In the genomic region with DNA sequence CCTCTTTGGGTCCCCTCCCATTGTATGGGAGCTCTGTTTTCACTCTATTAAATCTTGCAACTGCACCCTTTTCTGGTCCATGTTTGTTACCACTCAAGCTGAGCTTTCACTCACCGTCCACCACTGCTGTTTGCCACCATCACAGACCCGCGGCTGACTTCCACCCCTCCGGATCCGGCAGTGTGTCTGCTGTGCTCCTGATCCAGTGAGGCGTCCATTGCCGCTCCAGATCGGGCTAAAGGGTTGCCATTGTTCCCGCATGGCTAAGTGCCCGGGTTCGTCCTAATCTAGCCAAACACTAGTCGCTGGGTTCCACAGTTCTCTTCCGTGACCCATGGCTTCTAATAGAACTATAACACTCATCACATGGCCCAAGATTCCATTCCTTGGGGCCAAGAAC, we compare ENCODE assay signal across 33 cellular contexts.
DNase-seq lines count a peak whose midpoint lies in the region; ATAC-seq and TF ChIP-seq lines count a peak whose summit lies in the region.
"Had no signal": no experiment of that assay in that cellular context is flagged by ENCODE, and none has a peak within 500 bp of the region (broad histone marks: within the 10 kb centered on the region; RNA-seq: fewer than 3 reads in every experiment).

No MANE protein-coding gene starts in this region.

- H3K36me3 Mint-ChIP-seq in MCF 10A (ENCODE audit: insufficient read depth, unreplicated experiment) (no peaks in the 10 kb centered on the region), nephron progenitor cell (ENCODE audit: low read depth) (peaks cover 13% of the 10 kb centered on the region)
- H3K36me3 Mint-ChIP-seq: CD14-positive monocyte; CD4-positive, alpha-beta memory T cell; CD4-positive, CD25-positive, alpha-beta regulatory T cell; CD8-positive, alpha-beta memory T cell; CD8-positive, alpha-beta T cell had no signal

- ATAC-seq in HG02885 (IDR thresholded peaks at IDR 0.05; ENCODE audit: poor library complexity, unreplicated experiment), result no peak
- ATAC-seq: A549; CD8-positive, alpha-beta T cell had no signal

- no peaks in the 10 kb centered on the region for H3K36me3 ChIP-seq in mammary epithelial cell (ENCODE audit: insufficient read depth, low read length)
- no peaks in the 10 kb centered on the region for H3K36me3 ChIP-seq in neuronal stem cell (replicated peaks in 1 of 2; ENCODE audit: control insufficient read depth in 2 of 2, insufficient read depth in 2 of 2, low read length in 2 of 2)
- H3K36me3 ChIP-seq: BE2C; BLaER1; BLaER1 treated with 17β-estradiol and CSF1 and Interleukin-3, amounts not matched to agents 10 nM and 100 nM had no signal

- H3K27ac ChIP-seq in mammary epithelial cell (ENCODE audit: insufficient read depth, low read depth, low read length), result no peak overlapping the region
- H3K27ac ChIP-seq in neuronal stem cell (replicated peaks; ENCODE audit: low read length), result no peak overlapping the region
- H3K27ac ChIP-seq: 22Rv1; A549; BLaER1; BLaER1 treated with 17β-estradiol and CSF1 and Interleukin-3, amounts not matched to agents 10 nM and 100 nM; C4-2B had no signal

- no peak for TF ChIP-seq POLR2A in erythroblast (IDR thresholded peaks at IDR 0.05; ENCODE audit: low read length)

- H3K4ac ChIP-seq in neuronal stem cell (ENCODE audit: low read length), result no peak overlapping the region

- no peak overlapping the region for H4K91ac ChIP-seq in neuronal stem cell (ENCODE audit: low read depth, low read length, poor library complexity)

- H3K9me3 ChIP-seq in mammary epithelial cell (replicated peaks; ENCODE audit: insufficient read depth, low read length) (no peaks in the 10 kb centered on the region), neuronal stem cell (replicated peaks in 1 of 2; ENCODE audit: control insufficient read depth in 2 of 2, insufficient read depth in 1 of 2, low read depth in 1 of 2, low read length in 2 of 2) (peaks cover 0 to 2% of the 10 kb centered on the region in 2 donors)
- H3K9me3 ChIP-seq: A549, BE2C, Caco-2 had no signal

- H3K4me1 ChIP-seq in mammary epithelial cell (ENCODE audit: insufficient read depth, low read length), result peaks cover 8% of the 10 kb centered on the region
- H3K4me1 ChIP-seq in neuronal stem cell (ENCODE audit: control insufficient read depth in 2 of 2, insufficient read depth in 1 of 2, low read depth in 1 of 2, low read length in 2 of 2), result peaks cover 0 to 2% of the 10 kb centered on the region in 2 donors
- H3K4me1 ChIP-seq: A549; BE2C; BLaER1; BLaER1 treated with 17β-estradiol and CSF1 and Interleukin-3, amounts not matched to agents 10 nM and 100 nM; Caco-2 had no signal

- CTCF ChIA-PET in mammary epithelial cell (lab: Charles Lee; ENCODE audit: low non-redundant PET), result no interaction called here
- CTCF ChIA-PET in MCF 10A (lab: Yijun Ruan, JAX), result interaction anchor here (0.7 to 1.3 kb wide), 4 partner anchors 13 to 135 kb away, joined by 3 to 4 read pairs (median 3); no protein-coding TSS in a partner anchor

- no peak overlapping the region for H2BK5ac ChIP-seq in neuronal stem cell (ENCODE audit: low read length)

- no peak overlapping the region for H2BK120ac ChIP-seq in neuronal stem cell (ENCODE audit: low read depth, low read length)

- H3K23ac ChIP-seq in neuronal stem cell (ENCODE audit: low read depth, low read length, poor library complexity), result no peak overlapping the region

- in situ Hi-C loops in mammary epithelial cell (cut with MboI; ENCODE audit: low sequenced_read_pairs in 2 of 2), result no loop called here

- no peak overlapping the region for H4K8ac ChIP-seq in neuronal stem cell (ENCODE audit: low read depth, low read length)

- H3K9ac ChIP-seq in mammary epithelial cell (ENCODE audit: insufficient read depth, low read length) (no peak overlapping the region), neuronal stem cell (ENCODE audit: low read depth, low read length, poor library complexity) (no peak overlapping the region)
- H3K9ac ChIP-seq: BLaER1; BLaER1 treated with 17β-estradiol and CSF1 and Interleukin-3, amounts not matched to agents 10 nM and 100 nM had no signal

- H3K4me3 ChIP-seq in mammary epithelial cell (replicated peaks in 1 of 3; ENCODE audit: insufficient read depth in 1 of 3, low read depth in 2 of 3, low read length in 3 of 3) (no peak overlapping the region), neuronal stem cell (ENCODE audit: low read length in 2 of 2) (no peak overlapping the region)
- H3K4me3 ChIP-seq: A549; BLaER1; BLaER1 treated with 17β-estradiol and CSF1 and Interleukin-3, amounts not matched to agents 10 nM and 100 nM had no signal

- H3K4me3 Mint-ChIP-seq in MCF 10A (ENCODE audit: unreplicated experiment), result no peak overlapping the region
- H3K4me3 Mint-ChIP-seq in nephron progenitor cell, result no peak overlapping the region
- H3K4me3 Mint-ChIP-seq: B cell; CD14-positive monocyte; CD4-positive, alpha-beta memory T cell; CD4-positive, alpha-beta T cell; CD4-positive, CD25-positive, alpha-beta regulatory T cell; CD8-positive, alpha-beta memory T cell; CD8-positive, alpha-beta T cell had no signal

- no peaks in the 10 kb centered on the region for H3K79me2 ChIP-seq in mammary epithelial cell (ENCODE audit: insufficient read depth, low read length)

- dilution Hi-C loops in mammary epithelial cell (cut with HindIII; ENCODE audit: low sequenced_read_pairs), result no loop called here

- peak overlapping the region; percentile 21 for H3K18ac ChIP-seq in neuronal stem cell (ENCODE audit: low read length)

- no peak for TF ChIP-seq CTCF in mammary epithelial cell (conservative IDR thresholded peaks at IDR 0.05 in 1 of 2, IDR thresholded peaks at IDR 0.05 in 1 of 2; ENCODE audit: extremely low read depth in 1 of 2, insufficient read depth in 1 of 2, low read depth in 1 of 2, low read length in 2 of 2)
- TF ChIP-seq CTCF in MCF 10A (IDR thresholded peaks at IDR 0.05; ENCODE audit: unreplicated experiment), result no peak
- no peak for TF ChIP-seq CTCF in nephron progenitor cell (IDR thresholded peaks at IDR 0.05)

- H3K27me3 Mint-ChIP-seq in MCF 10A (ENCODE audit: insufficient read depth, unreplicated experiment) (no peaks in the 10 kb centered on the region), nephron progenitor cell (ENCODE audit: low read depth, poor library complexity) (peaks cover 7% of the 10 kb centered on the region)
- H3K27me3 Mint-ChIP-seq: B cell; CD4-positive, alpha-beta memory T cell; CD4-positive, alpha-beta T cell; CD4-positive, CD25-positive, alpha-beta regulatory T cell; CD8-positive, alpha-beta memory T cell had no signal

- no peak overlapping the region for H2BK15ac ChIP-seq in neuronal stem cell (ENCODE audit: low read length)

- DNase-seq in mammary epithelial cell (no peak), MCF 10A (ENCODE audit: unreplicated experiment) (no peak), nephron progenitor cell (no peak), neuronal stem cell (ENCODE audit: low spot score) (no peak), erythroblast (lab: John Stamatoyannopoulos, UW) (no peak)
- DNase-seq: 8988T; ACHN; AML-193; BE2C; C1 segment of cervical spinal cord; Caco-2; Calu3; CD4-positive, alpha-beta memory T cell; CD4-positive, alpha-beta T cell; CD4-positive, CD25-positive, alpha-beta regulatory T cell; CD8-positive, alpha-beta memory T cell; CD8-positive, alpha-beta T cell; COR-L47; DMS 273 treated with DMSO at 0.1 percent for 48 hours; DMS153; DMS53; DMS79; DMS79 treated with DMSO at 0.1 percent for 48 hours; DND-41; EL had no signal

- no TSS peak for BruUV-seq in mammary epithelial cell (replicated peaks; lab: Mats Ljungman, UMichigan)
- no TSS peak for BruUV-seq in MCF 10A (replicated peaks; lab: Mats Ljungman, UMichigan)

- H3K4me2 ChIP-seq in mammary epithelial cell (ENCODE audit: insufficient read depth, low read depth, low read length) (no peak overlapping the region), neuronal stem cell (ENCODE audit: insufficient read depth, low read length, poor library complexity, severe bottlenecking) (no peak overlapping the region)
- H3K4me2 ChIP-seq: A549; BLaER1; BLaER1 treated with 17β-estradiol and CSF1 and Interleukin-3, amounts not matched to agents 10 nM and 100 nM had no signal

- no peaks in the 10 kb centered on the region for H3K27me3 ChIP-seq in mammary epithelial cell (ENCODE audit: insufficient read depth, low read length)
- H3K27me3 ChIP-seq in neuronal stem cell (ENCODE audit: control insufficient read depth in 3 of 3, insufficient read depth in 3 of 3, low read depth in 1 of 3, low read length in 3 of 3), result no peaks in the 10 kb centered on the region
- H3K27me3 ChIP-seq: BE2C, BLaER1 had no signal

- no peak overlapping the region for H2BK12ac ChIP-seq in neuronal stem cell (ENCODE audit: low read length)

- H3K27ac Mint-ChIP-seq in MCF 10A (ENCODE audit: low read depth, unreplicated experiment), result no peak overlapping the region
- H3K27ac Mint-ChIP-seq in nephron progenitor cell, result peak overlapping the region; percentile 89
- H3K27ac Mint-ChIP-seq: B cell; CD14-positive monocyte; CD4-positive, alpha-beta memory T cell; CD4-positive, alpha-beta T cell; CD4-positive, CD25-positive, alpha-beta regulatory T cell; CD8-positive, alpha-beta memory T cell; CD8-positive, alpha-beta T cell had no signal

- no peak overlapping the region for H2AK5ac ChIP-seq in neuronal stem cell (ENCODE audit: low read depth, low read length)

- WGBS in mammary epithelial cell (ENCODE audit: low coverage, missing lambda C conversion rate), result 100% methylated on average over 8 of the region's 13 CpGs
- no CpG with 5 or more reads among the region's 13 CpGs for WGBS in neuronal stem cell (ENCODE audit: extremely low coverage in 2 of 2, insufficient read length in 2 of 2, insufficient replicate concordance in 1 of 2), 2 donors

- H2AFZ ChIP-seq in mammary epithelial cell (ENCODE audit: low read depth, low read length) (peak overlapping the region; percentile 87), neuronal stem cell (ENCODE audit: low read length) (no peak overlapping the region)

- no peaks in the 10 kb centered on the region for H4K20me1 ChIP-seq in mammary epithelial cell (ENCODE audit: insufficient read depth, low read length)
- H4K20me1 ChIP-seq: BLaER1; BLaER1 treated with 17β-estradiol and CSF1 and Interleukin-3, amounts not matched to agents 10 nM and 100 nM had no signal

- intact Hi-C loops in mammary epithelial cell (cut with micrococcal nuclease), result no loop called here
- intact Hi-C loops in MCF 10A (cut with micrococcal nuclease), result no loop called here

- POLR2A ChIA-PET in MCF 10A (lab: Yijun Ruan, JAX), result no interaction called here

- H3K4me1 Mint-ChIP-seq in MCF 10A (ENCODE audit: insufficient read depth, unreplicated experiment) (no peaks in the 10 kb centered on the region), nephron progenitor cell (peaks cover 48% of the 10 kb centered on the region)
- H3K4me1 Mint-ChIP-seq: B cell; CD14-positive monocyte; CD4-positive, alpha-beta memory T cell; CD4-positive, CD25-positive, alpha-beta regulatory T cell; CD8-positive, alpha-beta memory T cell had no signal

- no peak overlapping the region for H3K14ac ChIP-seq in neuronal stem cell (ENCODE audit: low read length)

- H3K9me3 Mint-ChIP-seq in MCF 10A (ENCODE audit: unreplicated experiment) (peaks cover 8% of the 10 kb centered on the region), nephron progenitor cell (peaks cover 31% of the 10 kb centered on the region)
- H3K9me3 Mint-ChIP-seq: CD4-positive, alpha-beta T cell had no signal

- H3K79me1 ChIP-seq in neuronal stem cell (ENCODE audit: low read depth, low read length), result no peaks in the 10 kb centered on the region
